Comparison of ENCODE assay signal across 12 cellular contexts in the genomic region with DNA sequence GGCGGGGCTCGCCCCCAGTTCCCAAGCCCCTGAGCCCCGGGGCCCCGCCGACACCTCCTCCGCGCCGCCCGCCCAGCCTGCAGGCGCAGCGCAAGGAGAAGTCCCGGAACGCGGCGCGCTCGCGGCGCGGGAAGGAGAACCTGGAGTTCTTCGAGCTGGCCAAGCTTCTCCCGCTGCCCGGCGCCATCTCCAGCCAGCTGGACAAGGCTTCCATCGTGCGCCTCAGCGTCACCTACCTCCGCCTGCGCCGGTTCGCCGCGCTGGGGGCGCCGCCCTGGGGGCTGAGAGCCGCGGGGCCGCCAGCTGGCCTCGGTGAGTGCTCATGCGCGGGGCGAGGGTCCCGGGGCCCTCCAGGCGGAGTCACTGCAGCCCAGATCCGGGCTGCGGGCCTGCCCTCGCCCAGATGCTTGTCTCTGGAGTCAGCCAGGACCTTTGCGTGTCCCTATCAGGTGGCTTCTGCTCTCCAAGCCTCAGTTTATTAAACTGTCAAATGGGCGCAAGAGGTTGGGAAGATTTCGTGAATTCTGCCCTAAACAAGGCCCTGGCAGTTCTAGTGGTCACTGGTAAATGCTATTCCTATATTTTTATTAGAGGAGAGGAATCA. TPM values are rescaled to one million over a fixed set of nuclear protein-coding genes. Genes with fewer than 3 reads are reported as not detected.
DNase-seq lines count a peak whose midpoint lies in the region; ATAC-seq, FAIRE-seq and TF ChIP-seq lines count a peak whose summit lies in the region.
"Had no signal": no experiment of that assay in that cellular context is flagged by ENCODE, and none has a peak within 500 bp of the region (broad histone marks: within the 10 kb centered on the region; RNA-seq: fewer than 3 reads in every experiment).

No MANE protein-coding gene starts in this region.

- H3K36me3 Mint-ChIP-seq in stimulated activated naive CD8-positive, alpha-beta T cell treated with anti-CD3 and anti-CD28 coated beads, Interleukin-15, Interleukin-2, amounts not matched to agents 100 ng/mL and 50 ng/mL, for 24 hours (ENCODE audit: low read depth), result no peaks in the 10 kb centered on the region
- H3K36me3 Mint-ChIP-seq: immature natural killer cell had no signal

- SMC1A ChIA-PET in GM12878 (lab: Charles Lee; ENCODE audit: uncharacterized antibody, unreplicated experiment), result no interaction called here

- H3K4me2 ChIP-seq in GM12878 (ENCODE audit: control insufficient read depth, insufficient read depth), result peak overlapping the region; percentile 25

- H3K4me1 ChIP-seq in GM12878 (ENCODE audit: control insufficient read depth, insufficient read depth, low read length), result no peaks in the 10 kb centered on the region

- no peak for ATAC-seq in stimulated activated naive CD8-positive, alpha-beta T cell treated with anti-CD3 and anti-CD28 coated beads, Interleukin-15, Interleukin-2, amounts not matched to agents 100 U/mL and 50 U/mL, for 24 hours
- ATAC-seq in GM12878, result no peak

- no peak for TF ChIP-seq CTCF in GM12878 (IDR thresholded peaks at IDR 0.05 in 2 of 3, conservative IDR thresholded peaks at IDR 0.05 in 1 of 3; ENCODE audit: control insufficient read depth in 2 of 3, extremely low read depth in 1 of 3, insufficient read depth in 1 of 3, low read depth in 3 of 3, low read length in 3 of 3)

- 12% methylated on average over 37 of the region's 50 CpGs for WGBS in GM12878 (ENCODE audit: insufficient coverage, insufficient replicate concordance, low lambda C conversion rate, missing lambda C conversion rate)

- CTCF ChIA-PET in GM12878 (lab: Yijun Ruan, JAX), result interaction anchor here (1.3 to 2.0 kb wide), 2 partner anchors 8 to 15 kb away, joined by 3 to 11 read pairs; no protein-coding TSS in a partner anchor

- intact Hi-C loops in GM12878 (cut with micrococcal nuclease; ENCODE audit: unreplicated experiment), result no loop called here

- no peak for FAIRE-seq in GM12878 (lab: Jason Lieb, UNC)
- FAIRE-seq: D721Med had no signal

- no TSS peak for BruUV-seq in GM12878 (replicated peaks; lab: Mats Ljungman, UMichigan)

- no peak for TF ChIP-seq POLR2A in GM12878 (IDR thresholded peaks at IDR 0.05; ENCODE audit: low read depth, low read length)

- no peaks in the 10 kb centered on the region for H3K36me3 ChIP-seq in GM12878 (ENCODE audit: control insufficient read depth in 2 of 2, insufficient read depth in 2 of 2, low read length in 1 of 2)
- H3K36me3 ChIP-seq: right lobe of liver had no signal

- RAD21 ChIA-PET in GM12878 (lab: Charles Lee; ENCODE audit: unreplicated experiment), result no interaction called here

- TF ChIP-seq RAD21 in GM12878 (IDR thresholded peaks at IDR 0.05; ENCODE audit: insufficient read depth, low read depth, low read length), result no peak

- H3K9ac ChIP-seq in GM12878 (ENCODE audit: control insufficient read depth, insufficient read depth, low read length), result no peak overlapping the region

- peaks cover 7% of the 10 kb centered on the region for H3K4me1 Mint-ChIP-seq in stimulated activated naive CD8-positive, alpha-beta T cell treated with anti-CD3 and anti-CD28 coated beads, Interleukin-15, Interleukin-2, amounts not matched to agents 100 ng/mL and 50 ng/mL, for 24 hours (ENCODE audit: low read depth)

- no peak overlapping the region for H2AFZ ChIP-seq in GM12878 (ENCODE audit: control insufficient read depth, low read depth, low read length)

- H3K79me2 ChIP-seq in GM12878 (ENCODE audit: control insufficient read depth, insufficient read depth, low read length), result no peaks in the 10 kb centered on the region

- in situ Hi-C loops in GM12878 (cut with MboI), result no loop called here

- peaks cover 3% of the 10 kb centered on the region; the same call in 1 of the 2 replicates for H4K20me1 ChIP-seq in GM12878 (ENCODE audit: control insufficient read depth, insufficient read depth)

- no peaks in the 10 kb centered on the region for H3K9me3 ChIP-seq in GM12878 (replicated peaks; ENCODE audit: control insufficient read depth, insufficient read depth, low read length)
- H3K9me3 ChIP-seq: right lobe of liver had no signal

- no peaks in the 10 kb centered on the region for H3K9me3 Mint-ChIP-seq in stimulated activated naive CD8-positive, alpha-beta T cell treated with anti-CD3 and anti-CD28 coated beads, Interleukin-15, Interleukin-2, amounts not matched to agents 100 ng/mL and 50 ng/mL, for 24 hours
- H3K9me3 Mint-ChIP-seq: immature natural killer cell had no signal

- TF ChIP-seq EP300 in GM12878 (IDR thresholded peaks at IDR 0.05; ENCODE audit: borderline replicate concordance in 1 of 2, control insufficient read depth in 1 of 2, low read depth in 2 of 2, low read length in 2 of 2), result no peak

- H3K27ac Mint-ChIP-seq in stimulated activated naive CD8-positive, alpha-beta T cell treated with anti-CD3 and anti-CD28 coated beads, Interleukin-15, Interleukin-2, amounts not matched to agents 100 ng/mL and 50 ng/mL, for 24 hours, result no peak overlapping the region
- H3K27ac Mint-ChIP-seq: immature natural killer cell had no signal

- H3K27me3 Mint-ChIP-seq in stimulated activated naive CD8-positive, alpha-beta T cell treated with anti-CD3 and anti-CD28 coated beads, Interleukin-15, Interleukin-2, amounts not matched to agents 100 ng/mL and 50 ng/mL, for 24 hours, result peaks cover 56% of the 10 kb centered on the region

- H3K4me3 ChIP-seq in GM12878, result no peak overlapping the region
- H3K4me3 ChIP-seq: right lobe of liver had no signal

- H3K4me3 Mint-ChIP-seq in stimulated activated naive CD8-positive, alpha-beta T cell treated with anti-CD3 and anti-CD28 coated beads, Interleukin-15, Interleukin-2, amounts not matched to agents 100 ng/mL and 50 ng/mL, for 24 hours, result peak overlapping the region; percentile 63

- H3K27ac ChIP-seq in GM12878 (ENCODE audit: control insufficient read depth, insufficient read depth) (no peak overlapping the region), caudate nucleus (ENCODE audit: low read depth, low read length) (no peak overlapping the region)
- H3K27ac ChIP-seq: right lobe of liver had no signal

- H3K27me3 ChIP-seq in GM12878 (replicated peaks in 1 of 2; ENCODE audit: control insufficient read depth in 2 of 2, insufficient read depth in 2 of 2, low read length in 1 of 2), result peaks cover 14 to 32% of the 10 kb centered on the region in 2 experiments

- POLR2A ChIA-PET in GM12878 (lab: Charles Lee), result no interaction called here

- DNase-seq in stimulated activated naive CD8-positive, alpha-beta T cell treated with anti-CD3 and anti-CD28 coated beads, Interleukin-15, Interleukin-2, amounts not matched to agents 100 U/mL and 50 U/mL, for 24 hours, result no peak
- DNase-seq in GM12878 (ENCODE audit: low read depth, low spot score) (no peak), left kidney (ENCODE audit: low read depth, low spot score) (peak; percentile 62), GOT3 (lab: John Stamatoyannopoulos, UW) (no peak), NK-92 (lab: John Stamatoyannopoulos, UW; ENCODE audit: unreplicated experiment) (no peak), caudate nucleus (lab: John Stamatoyannopoulos, UW) (no peak)
- DNase-seq in activated CD4-positive, alpha-beta T cell treated with anti-CD3 and anti-CD28 coated beads for 1 hour, result no peak
- DNase-seq: immature natural killer cell, Karpas-422, right lobe of liver had no signal

TF ChIP-seq in GM12878, 131 proteins besides CTCF, POLR2A, EP300 and RAD21 (continues in another document):
- TF ChIP-seq CREB1 (IDR thresholded peaks at IDR 0.05; ENCODE audit: low read depth) (no peak), NFXL1 (IDR thresholded peaks at IDR 0.05; ENCODE audit: borderline replicate concordance) (no peak), SUZ12 (IDR thresholded peaks at IDR 0.05; ENCODE audit: unreplicated experiment) (peak; percentile 91), TCF7 (IDR thresholded peaks at IDR 0.05; ENCODE audit: borderline replicate concordance) (no peak)

RNA-seq across cellular contexts. Expression of gene NPAS1, which starts 2.0 kb away (rescaled TPM):
- 0.78 TPM in 1 of 2 replicates, not detected in the other for total RNA-seq in GM12878 (2013; cell fraction: nucleolus; rRNA removed)
- 0.17 TPM in 1 of 2 replicates, not detected in the other for total RNA-seq in GM12878 (2014; rRNA removed)
- total RNA-seq in GM12878 (2014; rRNA removed; fragmentation: Illumina TruSeq; extraction: Trizol), result not detected in 2 replicates
- 0.45 and 0.72 TPM in 2 replicates for total RNA-seq in GM12878 (2021)
- polyA plus RNA-seq in GM12878 (2011; ENCODE audit: low read depth), result 0.28 TPM
- polyA plus RNA-seq in GM12878 (2011; rRNA removed), result 0.14 TPM in 1 of 2 replicates, not detected in the other
- polyA plus RNA-seq in GM12878 (2011; cell fraction: cytosol; rRNA removed), result 0.42 and 1.7 TPM in 2 replicates
- polyA plus RNA-seq in GM12878 (2011; cell fraction: nucleus; rRNA removed), result 0.96 and 1.0 TPM in 2 replicates
- polyA plus RNA-seq in GM12878 (2012), result 0.65 and 1.4 TPM in 2 replicates
- 0.18 TPM in 1 of 2 replicates, not detected in the other for polyA plus RNA-seq in GM12878 (2014; fragmentation: Illumina TruSeq; extraction: Trizol)
- polyA plus RNA-seq in GM12878 (2014; fragmentation: Nextera tagmentation; extraction: Ambion mirVana), result not detected
- 0.51 and 0.88 TPM in 2 replicates for polyA plus RNA-seq in GM12878 (2014; rRNA removed)
- polyA plus RNA-seq in GM12878 (2016; fragmentation: Nextera tagmentation; extraction: Ambion mirVana), result under 1 TPM; 0.28 to 0.49 TPM
- polyA minus RNA-seq in GM12878 (2011; rRNA and poly(A)+ RNA removed), result 0.31 TPM in 1 of 2 replicates, not detected in the other
- polyA minus RNA-seq in GM12878 (2011; cell fraction: cytosol; rRNA and poly(A)+ RNA removed), result not detected in 2 replicates
- not detected in 2 replicates for polyA minus RNA-seq in GM12878 (2011; cell fraction: nucleus; rRNA and poly(A)+ RNA removed)
- polyA plus RNA-seq: immature natural killer cell had no signal

RNA-seq across cellular contexts. Expression of gene TMEM160, which starts 26.8 kb away (rescaled TPM):
- 1.7 and 2.8 TPM in 2 replicates for total RNA-seq in GM12878 (2013; cell fraction: nucleolus; rRNA removed)
- total RNA-seq in GM12878 (2014; rRNA removed), result 77.3 and 83.3 TPM in 2 replicates
- total RNA-seq in GM12878 (2014; rRNA removed; fragmentation: Illumina TruSeq; extraction: Trizol), result 2.0 and 2.4 TPM in 2 replicates
- total RNA-seq in GM12878 (2021), result 61.8 and 63.4 TPM in 2 replicates
- 3.7 TPM for polyA plus RNA-seq in GM12878 (2011; ENCODE audit: low read depth)
- polyA plus RNA-seq in GM12878 (2011; rRNA removed), result 4.2 and 15.2 TPM in 2 replicates
- 47.8 and 76.9 TPM in 2 replicates for polyA plus RNA-seq in GM12878 (2011; cell fraction: cytosol; rRNA removed)
- 28.3 and 29.1 TPM in 2 replicates for polyA plus RNA-seq in GM12878 (2011; cell fraction: nucleus; rRNA removed)
- polyA plus RNA-seq in GM12878 (2012), result 27.5 and 29.0 TPM in 2 replicates
- 0.21 TPM in 1 of 2 replicates, not detected in the other for polyA plus RNA-seq in GM12878 (2014; fragmentation: Illumina TruSeq; extraction: Trizol)
- under 1 TPM in 1 of 2 experiments, not detected in 1; 0.71 TPM for polyA plus RNA-seq in GM12878 (2014; fragmentation: Nextera tagmentation; extraction: Ambion mirVana)
- polyA plus RNA-seq in GM12878 (2014; rRNA removed), result 78.5 and 94.8 TPM in 2 replicates
- polyA plus RNA-seq in GM12878 (2016; fragmentation: Nextera tagmentation; extraction: Ambion mirVana), result 100 to 1,000 TPM; 138 to 147 TPM
- polyA minus RNA-seq in GM12878 (2011; rRNA and poly(A)+ RNA removed), result 2.4 and 3.6 TPM in 2 replicates
- polyA minus RNA-seq in GM12878 (2011; cell fraction: cytosol; rRNA and poly(A)+ RNA removed), result 8.8 and 9.9 TPM in 2 replicates
- 4.5 and 10.5 TPM in 2 replicates for polyA minus RNA-seq in GM12878 (2011; cell fraction: nucleus; rRNA and poly(A)+ RNA removed)
